8 cellular contexts compared by ENCODE assay signal in genomic region chr13:41700790-41701310, GRCh38.
A peak's percentile ranks its signal among the peaks of the same experiment; 100 is the strongest.
DNase-seq lines count a peak whose midpoint lies in the region; ATAC-seq and TF ChIP-seq lines count a peak whose summit lies in the region.

No MANE protein-coding gene starts in this region.

- no peak for TF ChIP-seq EP300 in ovary (IDR thresholded peaks at IDR 0.05)

- H3K36me3 ChIP-seq in ovary = no peaks in the 10 kb centered on the region

- H3K4me3 ChIP-seq in ovary = no peak overlapping the region
- H3K4me3 ChIP-seq in coronary artery = no peak overlapping the region

- no peak for TF ChIP-seq POLR2A in ovary (IDR thresholded peaks at IDR 0.05)

- H3K4me1 ChIP-seq in ovary (ENCODE audit: insufficient read depth) = peaks cover 9% of the 10 kb centered on the region

- H3K27me3 ChIP-seq in ovary = no peaks in the 10 kb centered on the region

- H3K27ac ChIP-seq in ovary = no peak overlapping the region
- H3K27ac ChIP-seq in coronary artery = peak overlapping the region in 1 of 2 donors; percentile 37

- H3K9me3 ChIP-seq in ovary = no peaks in the 10 kb centered on the region

- TF ChIP-seq CTCF in ovary (IDR thresholded peaks at IDR 0.05) (no peak), coronary artery (IDR thresholded peaks at IDR 0.05) (no peak)

- ATAC-seq in HG02759 (IDR thresholded peaks at IDR 0.05; ENCODE audit: unreplicated experiment) = no peak

- peak; percentile 11 for DNase-seq in H4 (ENCODE audit: low spot score)
- peak; percentile 96 for DNase-seq in NCI-H446 treated with DMSO at 0.1 percent for 48 hours (lab: John Stamatoyannopoulos, UW)
- peak; percentile 81 for DNase-seq in dedifferentiated amniotic fluid mesenchymal stem cell (ENCODE audit: extremely low spot score)
- peak; percentile 22 for DNase-seq in pulmonary artery endothelial cell (ENCODE audit: low read depth, low spot score)
- DNase-seq in T-helper 2 cell = no peak
- no peak for DNase-seq in ovary
- DNase-seq in coronary artery (ENCODE audit: low spot score) = no peak

- intact Hi-C loops in ovary (cut with DNase I) = no loop called here

Comparison
In these comparisons a context has a peak if more than half of its experiments do, and no peak if none do; other contexts are left out.
1. DNase-seq: peak in H4 (single experiment), NCI-H446 treated with DMSO at 0.1 percent for 48 hours (single experiment), dedifferentiated amniotic fluid mesenchymal stem cell (single experiment) and pulmonary artery endothelial cell (single experiment); none in T-helper 2 cell (0 of 5), ovary (0 of 5) and coronary artery (single experiment).